Comparison of ENCODE assay signal across 11 cellular contexts in genomic region chr4:137909910-137910309, GRCh38.
DNase-seq lines count a peak whose midpoint lies in the region; FAIRE-seq and TF ChIP-seq lines count a peak whose summit lies in the region.
"Had no signal": no experiment of that assay in that cellular context is flagged by ENCODE, and none has a peak within 500 bp of the region (broad histone marks: within the 10 kb centered on the region; RNA-seq: fewer than 3 reads in every experiment).

No MANE protein-coding gene starts in this region.

- no peak overlapping the region for H3K4me3 ChIP-seq in astrocyte (ENCODE audit: insufficient read depth, low read depth, low read length)
- H3K4me3 ChIP-seq in prostate gland, result no peak overlapping the region
- H3K4me3 ChIP-seq in suprapubic skin, result no peak overlapping the region

- DNase-seq in NCI-H1417 (lab: John Stamatoyannopoulos, UW) (peak; percentile 0 to 69 (median 16)), NCI-H1417 treated with DMSO at 0.1 percent for 48 hours (lab: John Stamatoyannopoulos, UW) (no peak), NCI-H1105 (lab: John Stamatoyannopoulos, UW) (peak; percentile 20), astrocyte (ENCODE audit: low read depth) (no peak), prostate gland (ENCODE audit: low spot score) (peak; percentile 35), GM19240 (ENCODE audit: insufficient read length, low spot score) (no peak), suprapubic skin (ENCODE audit: low spot score in 2 of 2) (no peak)
- DNase-seq in activated CD8-positive, alpha-beta memory T cell treated with anti-CD3 and anti-CD28 coated beads, Interleukin-2, amount 50 U/mL, for 48 hours, result no peak
- DNase-seq: activated naive CD4-positive, alpha-beta T cell treated with Interleukin-2 at 50 U/mL for 16 hours; DND-41; naive B cell had no signal

- no peak for FAIRE-seq in astrocyte (lab: Jason Lieb, UNC)

- H3K4me1 ChIP-seq in astrocyte (ENCODE audit: insufficient read depth, low read length), result no peaks in the 10 kb centered on the region
- no peaks in the 10 kb centered on the region for H3K4me1 ChIP-seq in prostate gland (replicated peaks)
- H3K4me1 ChIP-seq in suprapubic skin, result peaks cover 4% of the 10 kb centered on the region

- peak overlapping the region; percentile 22 for H2AFZ ChIP-seq in astrocyte (ENCODE audit: low read depth, low read length)

- H3K9me3 Mint-ChIP-seq in astrocyte (ENCODE audit: unreplicated experiment), result peaks cover 3% of the 10 kb centered on the region

- no peaks in the 10 kb centered on the region for H3K36me3 Mint-ChIP-seq in astrocyte (ENCODE audit: low read depth, unreplicated experiment)
- H3K36me3 Mint-ChIP-seq: naive B cell had no signal

- H3K4me2 ChIP-seq in astrocyte (ENCODE audit: low read length), result no peak overlapping the region

- WGBS in prostate gland, result 38% methylated on average over 7 of the region's 7 CpGs
- 56% methylated on average over 7 of the region's 7 CpGs for WGBS in suprapubic skin

- TF ChIP-seq POLR2A in prostate gland (IDR thresholded peaks at IDR 0.05) (no peak), suprapubic skin (IDR thresholded peaks at IDR 0.05) (no peak)

- peaks cover 3% of the 10 kb centered on the region for H3K4me1 Mint-ChIP-seq in astrocyte (ENCODE audit: low read depth, unreplicated experiment)
- H3K4me1 Mint-ChIP-seq: naive B cell had no signal

- no peak overlapping the region for H3K27ac Mint-ChIP-seq in astrocyte (ENCODE audit: unreplicated experiment)
- H3K27ac Mint-ChIP-seq: naive B cell had no signal

- H3K4me3 Mint-ChIP-seq in astrocyte (ENCODE audit: unreplicated experiment), result no peak overlapping the region
- H3K4me3 Mint-ChIP-seq: naive B cell had no signal

- no peaks in the 10 kb centered on the region for H3K79me2 ChIP-seq in astrocyte (ENCODE audit: insufficient read depth, low read length)

- no peaks in the 10 kb centered on the region for H3K27me3 Mint-ChIP-seq in astrocyte (ENCODE audit: low read depth, unreplicated experiment)
- H3K27me3 Mint-ChIP-seq: naive B cell had no signal

- H4K20me1 ChIP-seq in astrocyte (ENCODE audit: insufficient read depth, low read length), result no peaks in the 10 kb centered on the region

- H3K27me3 ChIP-seq in astrocyte (ENCODE audit: insufficient read depth, low read length) (no peaks in the 10 kb centered on the region), prostate gland (replicated peaks; ENCODE audit: insufficient read depth) (no peaks in the 10 kb centered on the region), suprapubic skin (no peaks in the 10 kb centered on the region)

- no peaks in the 10 kb centered on the region for H3K36me3 ChIP-seq in astrocyte (ENCODE audit: insufficient read depth, low read length)
- H3K36me3 ChIP-seq in prostate gland, result no peaks in the 10 kb centered on the region
- no peaks in the 10 kb centered on the region for H3K36me3 ChIP-seq in suprapubic skin

- no peak for TF ChIP-seq EP300 in suprapubic skin (IDR thresholded peaks at IDR 0.05)

- H3K9ac ChIP-seq in astrocyte (ENCODE audit: low read length), result no peak overlapping the region

- H3K27ac ChIP-seq in astrocyte (ENCODE audit: low read depth, low read length) (no peak overlapping the region), prostate gland (no peak overlapping the region), suprapubic skin (no peak overlapping the region)

- no peak for TF ChIP-seq CTCF in astrocyte (IDR thresholded peaks at IDR 0.05; ENCODE audit: insufficient read depth, low read depth, low read length)
- TF ChIP-seq CTCF in prostate gland (IDR thresholded peaks at IDR 0.05), result no peak
- no peak for TF ChIP-seq CTCF in suprapubic skin (IDR thresholded peaks at IDR 0.05)

- H3K9me3 ChIP-seq in astrocyte (ENCODE audit: insufficient read depth, low read depth, low read length), result no peaks in the 10 kb centered on the region
- no peaks in the 10 kb centered on the region for H3K9me3 ChIP-seq in prostate gland
- no peaks in the 10 kb centered on the region for H3K9me3 ChIP-seq in suprapubic skin

- intact Hi-C loops in prostate gland (cut with DNase I), result no loop called here

Comparison
In these comparisons a context has a peak if more than half of its experiments do, and no peak if none do; other contexts are left out.
1. DNase-seq: peak in NCI-H1417 (3 of 3), NCI-H1105 (single experiment) and prostate gland (single experiment); none in NCI-H1417 treated with DMSO at 0.1 percent for 48 hours (single experiment), astrocyte (single experiment), activated CD8-positive, alpha-beta memory T cell treated with anti-CD3 and anti-CD28 coated beads, Interleukin-2, amount 50 U/mL, for 48 hours (single experiment), GM19240 (single experiment) and suprapubic skin (0 of 2).